Comparison of ENCODE assay signal across 21 cellular contexts in the genomic region with DNA sequence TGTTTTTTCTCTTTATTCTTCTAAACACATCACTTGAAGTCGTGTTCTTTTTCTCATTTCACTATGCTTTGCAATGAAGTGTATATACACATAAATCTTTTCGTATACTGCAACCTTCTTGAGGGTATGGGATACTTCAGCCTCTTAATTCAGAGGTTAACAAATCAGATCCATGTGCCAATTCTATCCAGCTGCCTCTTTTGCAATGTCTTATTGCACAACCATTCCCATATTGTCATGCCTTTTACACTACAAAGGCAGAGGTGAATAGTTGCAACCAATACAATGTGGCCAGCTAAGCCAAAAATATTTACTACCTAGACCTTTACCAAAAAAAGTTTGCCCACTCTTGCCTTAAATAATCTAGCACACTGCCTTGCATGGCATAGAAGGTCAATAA.
DNase-seq lines count a peak whose midpoint lies in the region; ATAC-seq and TF ChIP-seq lines count a peak whose summit lies in the region.
"Had no signal": no experiment of that assay in that cellular context is flagged by ENCODE, and none has a peak within 500 bp of the region (broad histone marks: within the 10 kb centered on the region; RNA-seq: fewer than 3 reads in every experiment).

No MANE protein-coding gene starts in this region.

- H3K4me3 ChIP-seq in IMR-90 (ENCODE audit: insufficient read depth, low read depth, low read length) (no peak overlapping the region), adipocyte (ENCODE audit: low read length) (no peak overlapping the region), epithelial cell of esophagus (ENCODE audit: low read length) (no peak overlapping the region), foreskin fibroblast (ENCODE audit: low read depth in 1 of 2, low read length in 2 of 2) (no peak overlapping the region), OCI-LY7 (ENCODE audit: low read depth, low read length, poor library complexity, severe bottlenecking) (no peak overlapping the region)
- H3K4me3 ChIP-seq: Peyer's patch had no signal

- DNase-seq in IMR-90 (no peak), adipocyte (ENCODE audit: low read depth) (peak; percentile 92), epithelial cell of esophagus (ENCODE audit: low read depth) (peak; percentile 78), foreskin fibroblast (peak; percentile 23 to 51), OCI-LY7 (ENCODE audit: low spot score) (no peak)
- DNase-seq: CD4-positive, CD25-positive, alpha-beta regulatory T cell; DND-41; GDM1; GOT3; HFFc6; KG1; MM.1S; NCI-H1930; NCI-H2171 treated with DMSO at 0.1 percent for 48 hours; NCI-H510A; NCI-H82; Peyer's patch; SIG-M5 had no signal

- H3K27me3 ChIP-seq in IMR-90 (ENCODE audit: control insufficient read depth, insufficient read depth, low read length) (no peaks in the 10 kb centered on the region), adipocyte (replicated peaks; ENCODE audit: control insufficient read depth, insufficient read depth, low read length) (no peaks in the 10 kb centered on the region)
- H3K27me3 ChIP-seq: Peyer's patch had no signal

- no peaks in the 10 kb centered on the region for H4K20me1 ChIP-seq in IMR-90 (ENCODE audit: insufficient read depth, low read length)
- H4K20me1 ChIP-seq in OCI-LY7 (ENCODE audit: insufficient read depth, low read length) = no peaks in the 10 kb centered on the region

- no peak overlapping the region for H4K8ac ChIP-seq in IMR-90 (ENCODE audit: low read depth in 2 of 2, low read length in 2 of 2)

- intact Hi-C loops in IMR-90 (cut with micrococcal nuclease) = no loop called here
- intact Hi-C loops in OCI-LY7 (cut with micrococcal nuclease; ENCODE audit: unreplicated experiment) = no loop called here

- TF ChIP-seq RAD21 in IMR-90 (IDR thresholded peaks at IDR 0.05; ENCODE audit: low read length) = no peak

- H2BK20ac ChIP-seq in IMR-90 (ENCODE audit: low read depth, low read length) = no peak overlapping the region

- H2AK9ac ChIP-seq in IMR-90 (replicated peaks; ENCODE audit: low read depth, low read length, poor library complexity) = no peak overlapping the region

- no CpG with 5 or more reads among the region's 2 CpGs for WGBS in IMR-90 (ENCODE audit: extremely low coverage in 2 of 2, insufficient read length in 1 of 2), 2 experiments

- no peaks in the 10 kb centered on the region for H3K79me2 ChIP-seq in OCI-LY7 (ENCODE audit: insufficient read depth, low read depth, low read length)

- no peak overlapping the region for H2BK15ac ChIP-seq in IMR-90 (ENCODE audit: low read depth, low read length)

- no peak overlapping the region for H2BK5ac ChIP-seq in IMR-90 (ENCODE audit: low read depth, low read length, poor library complexity, severe bottlenecking)

- BruUV-seq in IMR-90 (replicated peaks; lab: Mats Ljungman, UMichigan) (no TSS peak), OCI-LY7 (replicated peaks; lab: Mats Ljungman, UMichigan) (no TSS peak)

- H3K27ac ChIP-seq in IMR-90 (ENCODE audit: insufficient read depth, low read length) = no peak overlapping the region
- no peak overlapping the region for H3K27ac ChIP-seq in OCI-LY7 (ENCODE audit: low read depth, low read length, poor library complexity, severe bottlenecking)
- H3K27ac ChIP-seq: HL-60, Peyer's patch had no signal

- H3K9ac ChIP-seq in IMR-90 (ENCODE audit: low read depth, low read length) (no peak overlapping the region), adipocyte (ENCODE audit: low read length) (no peak overlapping the region)

- in situ Hi-C loops in IMR-90 (cut with MboI; ENCODE audit: low sequenced_read_pairs) = no loop called here

- H2AFZ ChIP-seq in IMR-90 (replicated peaks; ENCODE audit: low read length, poor library complexity) = no peak overlapping the region
- no peak overlapping the region for H2AFZ ChIP-seq in OCI-LY7 (ENCODE audit: low read length)

- no peak for TF ChIP-seq POLR2A in IMR-90 (IDR thresholded peaks at IDR 0.05; ENCODE audit: low read depth, low read length)

- no peak overlapping the region for H3K4me2 ChIP-seq in IMR-90 (ENCODE audit: low read depth, low read length)
- no peak overlapping the region for H3K4me2 ChIP-seq in OCI-LY7 (ENCODE audit: low read length)

- H3K9me1 ChIP-seq in IMR-90 (ENCODE audit: insufficient read depth, low read length) = no peaks in the 10 kb centered on the region

- no peak overlapping the region for H3K23ac ChIP-seq in IMR-90 (ENCODE audit: low read depth, low read length)

- peaks cover 5% of the 10 kb centered on the region for H3K9me3 ChIP-seq in IMR-90 (ENCODE audit: control insufficient read depth, insufficient read depth, low read length)
- peaks cover 3% of the 10 kb centered on the region for H3K9me3 ChIP-seq in adipocyte (ENCODE audit: control insufficient read depth, low read length)
- H3K9me3 ChIP-seq in OCI-LY7 (ENCODE audit: low read length) = no peaks in the 10 kb centered on the region

- no peak overlapping the region for H2BK120ac ChIP-seq in IMR-90 (ENCODE audit: low read depth, low read length)

- H3K4me1 ChIP-seq in IMR-90 (ENCODE audit: control insufficient read depth, insufficient read depth, low read length) = no peaks in the 10 kb centered on the region
- H3K4me1 ChIP-seq in adipocyte (ENCODE audit: control insufficient read depth, insufficient read depth, low read length) = peaks cover 5% of the 10 kb centered on the region
- H3K4me1 ChIP-seq in OCI-LY7 (ENCODE audit: insufficient read depth, low read length, poor library complexity, severe bottlenecking) = no peaks in the 10 kb centered on the region
- H3K4me1 ChIP-seq: Peyer's patch had no signal

- no peak overlapping the region for H3K56ac ChIP-seq in IMR-90 (ENCODE audit: extremely low read depth, insufficient read depth, low read length)

- dilution Hi-C loops in IMR-90 (cut with HindIII; ENCODE audit: low sequenced_read_pairs, unreplicated experiment) = no loop called here

- CTCF ChIA-PET in IMR-90 (lab: Yijun Ruan, JAX) = no interaction called here
- CTCF ChIA-PET in OCI-LY7 (lab: Charles Lee; ENCODE audit: unreplicated experiment) = no interaction called here

- no peak overlapping the region for H3K18ac ChIP-seq in IMR-90 (ENCODE audit: low read depth, low read length)

- H3K36me3 ChIP-seq in IMR-90 (ENCODE audit: control insufficient read depth, insufficient read depth, low read length) (no peaks in the 10 kb centered on the region), adipocyte (ENCODE audit: control insufficient read depth, insufficient read depth, low read length, severe bottlenecking) (no peaks in the 10 kb centered on the region), OCI-LY7 (ENCODE audit: insufficient read depth, low read length) (no peaks in the 10 kb centered on the region)
- H3K36me3 ChIP-seq: Peyer's patch had no signal

- H2AK5ac ChIP-seq in IMR-90 (ENCODE audit: low read depth, low read length) = no peak overlapping the region

- TF ChIP-seq CTCF in IMR-90 (conservative IDR thresholded peaks at IDR 0.05; ENCODE audit: low read depth, low read length) = no peak
- no peak for TF ChIP-seq CTCF in epithelial cell of esophagus (IDR thresholded peaks at IDR 0.05; ENCODE audit: insufficient read depth, low read depth, low read length, missing control alignments)
- TF ChIP-seq CTCF in foreskin fibroblast (IDR thresholded peaks at IDR 0.05; ENCODE audit: low read depth, low read length) = no peak
- no peak for TF ChIP-seq CTCF in OCI-LY7 (conservative IDR thresholded peaks at IDR 0.05; ENCODE audit: low read length)

- no peak overlapping the region for H4K5ac ChIP-seq in IMR-90 (ENCODE audit: low read depth, low read length)

- H3K4ac ChIP-seq in IMR-90 (ENCODE audit: low read depth, low read length) = no peak overlapping the region

- ATAC-seq in IMR-90 (ENCODE audit: low read depth) (no peak), GM21529 (IDR thresholded peaks at IDR 0.05; ENCODE audit: unreplicated experiment) (no peak), HG03139 (IDR thresholded peaks at IDR 0.05; ENCODE audit: unreplicated experiment) (no peak)

- no peaks in the 10 kb centered on the region for H3K9me2 ChIP-seq in OCI-LY7 (ENCODE audit: insufficient read depth, low read length)

- H3K79me1 ChIP-seq in IMR-90 (ENCODE audit: low read depth in 1 of 2, low read length in 2 of 2) = no peaks in the 10 kb centered on the region

- H3K14ac ChIP-seq in IMR-90 (replicated peaks; ENCODE audit: low read depth, low read length) = no peak overlapping the region

- POLR2A ChIA-PET in IMR-90 (lab: Charles Lee; ENCODE audit: unreplicated experiment) = no interaction called here
- POLR2A ChIA-PET in OCI-LY7 (lab: Charles Lee) = no interaction called here

- no peak overlapping the region for H4K91ac ChIP-seq in IMR-90 (ENCODE audit: insufficient read depth, low read depth, low read length)

TF ChIP-seq in IMR-90, 13 proteins besides CTCF, POLR2A, EP300 and RAD21:
- TF ChIP-seq CEBPB (IDR thresholded peaks at IDR 0.05; ENCODE audit: low read depth, low read length) = peak; percentile 21; the same call in 1 of the 2 replicates
- TF ChIP-seq SMC3 (IDR thresholded peaks at IDR 0.05; ENCODE audit: low read depth, low read length) = no peak
- no peak for TF ChIP-seq RFX5 (IDR thresholded peaks at IDR 0.05; ENCODE audit: low read depth, low read length)

Comparison
In these comparisons a context has a peak if more than half of its experiments do, and no peak if none do; other contexts are left out.
1. DNase-seq: peak in adipocyte (single experiment), epithelial cell of esophagus (single experiment) and foreskin fibroblast (2 of 2); none in IMR-90 (single experiment) and OCI-LY7 (single experiment).